25 cellular contexts compared by ENCODE assay signal in the genomic region with DNA sequence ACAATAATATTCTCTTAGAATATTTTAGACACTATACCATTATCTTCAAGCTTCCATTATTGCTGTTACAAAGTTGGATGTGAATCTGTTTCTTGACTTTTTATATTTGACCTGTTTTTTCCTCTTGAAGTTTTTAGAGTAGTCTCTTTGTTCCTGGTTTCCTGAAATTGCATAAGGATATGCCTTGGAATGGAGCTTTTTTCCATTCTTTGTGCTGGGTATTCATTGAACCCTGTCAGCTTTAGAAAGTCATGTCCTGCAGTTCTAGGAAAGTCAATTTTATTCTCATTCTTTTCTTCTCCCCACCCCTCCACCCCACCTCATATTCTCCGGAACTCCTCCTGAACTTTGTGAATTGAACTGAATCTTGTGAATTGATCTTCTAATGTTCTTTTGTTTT.
"Had no signal": no experiment of that assay in that cellular context is flagged by ENCODE, and none has a peak within 500 bp of the region (broad histone marks: within the 10 kb centered on the region; RNA-seq: fewer than 3 reads in every experiment).

No MANE protein-coding gene starts in this region.

- H3K36me3 ChIP-seq: colonic mucosa, esophagus muscularis mucosa, gastrocnemius medialis, heart right ventricle, left lung, lower lobe of right lung had no signal

- DNase-seq: colonic mucosa; cortex of kidney; dorsolateral prefrontal cortex; effector CD4-positive, alpha-beta T cell; effector memory CD4-positive, alpha-beta T cell; foreskin fibroblast; foreskin melanocyte; gastrocnemius medialis; glutamatergic neuron; head of caudate nucleus; heart right ventricle; hippocampal formation; left cardiac atrium; left lung; left ventricle myocardium superior; lower lobe of right lung; mesenchymal stem cell; mucosa of descending colon; naive B cell; naive thymus-derived CD8-positive, alpha-beta T cell had no signal

- ATAC-seq: gastrocnemius medialis; heart right ventricle; left cardiac atrium; left lung; left ventricle myocardium superior; lower lobe of right lung; mucosa of descending colon; naive thymus-derived CD8-positive, alpha-beta T cell had no signal

- H3K27ac ChIP-seq: colonic mucosa, dorsolateral prefrontal cortex, esophagus muscularis mucosa, gastrocnemius medialis, left lung, lower lobe of right lung had no signal

- H3K36me3 Mint-ChIP-seq: mesothelial cell of epicardium had no signal

- FAIRE-seq: islet of Langerhans, keratinocyte had no signal

- H3K4me1 ChIP-seq: colonic mucosa, left lung, lower lobe of right lung had no signal

- H3K4me3 Mint-ChIP-seq: dendritic cell treated with granulocyte-macrophage colony-stimulating factor and Interleukin-4, amounts not matched to agents 40 ng/mL and 50 ng/mL, for 4 days; mesothelial cell of epicardium; naive B cell; naive thymus-derived CD8-positive, alpha-beta T cell had no signal

- H3K27ac Mint-ChIP-seq: dendritic cell treated with granulocyte-macrophage colony-stimulating factor and Interleukin-4, amounts not matched to agents 40 ng/mL and 50 ng/mL, for 4 days; mesothelial cell of epicardium; naive thymus-derived CD8-positive, alpha-beta T cell had no signal

- H3K9me3 ChIP-seq: colonic mucosa, esophagus muscularis mucosa, gastrocnemius medialis, heart right ventricle, left lung, lower lobe of right lung, mucosa of descending colon had no signal

- H3K9me3 Mint-ChIP-seq: dendritic cell treated with granulocyte-macrophage colony-stimulating factor and Interleukin-4, amounts not matched to agents 40 ng/mL and 50 ng/mL, for 4 days; naive B cell; naive thymus-derived CD8-positive, alpha-beta T cell had no signal

- H3K27me3 Mint-ChIP-seq: dendritic cell treated with granulocyte-macrophage colony-stimulating factor and Interleukin-4, amounts not matched to agents 40 ng/mL and 50 ng/mL, for 4 days; naive B cell; naive thymus-derived CD8-positive, alpha-beta T cell had no signal

- H3K4me1 Mint-ChIP-seq: naive thymus-derived CD8-positive, alpha-beta T cell had no signal

- H3K4me3 ChIP-seq: colonic mucosa, dorsolateral prefrontal cortex, esophagus muscularis mucosa, gastrocnemius medialis, heart right ventricle, left lung, lower lobe of right lung, mucosa of descending colon had no signal

- H3K27me3 ChIP-seq: colonic mucosa, esophagus muscularis mucosa, gastrocnemius medialis, heart right ventricle, left lung had no signal
